ENCODE assay signal across 29 cellular contexts in the genomic region with DNA sequence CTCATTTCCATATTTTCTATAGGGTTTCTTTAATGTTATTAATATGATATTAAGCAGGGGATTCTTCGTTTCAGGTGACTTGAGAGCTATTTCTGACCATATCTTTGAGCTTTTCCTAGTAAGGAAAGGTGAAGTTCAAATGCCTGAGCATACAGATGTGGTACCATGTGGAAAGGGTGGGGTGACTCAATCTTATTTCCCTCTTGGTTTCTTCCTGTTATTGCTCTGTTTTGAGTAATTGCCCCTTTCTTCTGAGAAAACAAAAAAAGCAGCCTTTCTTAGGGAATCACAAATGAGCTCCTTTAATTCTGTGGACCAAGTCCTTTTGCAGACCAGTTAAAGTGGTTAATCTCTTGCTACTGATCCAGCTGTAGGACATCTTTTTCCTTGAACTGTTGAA. TPM values are rescaled to one million over a fixed set of nuclear protein-coding genes. Genes with fewer than 3 reads are reported as not detected.
DNase-seq lines count a peak whose midpoint lies in the region; ATAC-seq, FAIRE-seq and TF ChIP-seq lines count a peak whose summit lies in the region.
"Had no signal": no experiment of that assay in that cellular context is flagged by ENCODE, and none has a peak within 500 bp of the region (broad histone marks: within the 10 kb centered on the region; RNA-seq: fewer than 3 reads in every experiment).

No MANE protein-coding gene starts in this region.

- no peak overlapping the region for H3K4me3 Mint-ChIP-seq in activated CD8-positive, alpha-beta memory T cell treated with anti-CD3 and anti-CD28 coated beads, Interleukin-2, amount 10 ng/mL, durations not matched to agents 7 days and 5 days
- H3K4me3 Mint-ChIP-seq: activated T-cell treated with anti-CD3 and anti-CD28 coated beads, Interleukin-2, amount 50 U/mL, for 72 hours; CD14-positive monocyte; dendritic cell treated with granulocyte-macrophage colony-stimulating factor and Interleukin-4, amounts not matched to agents 40 ng/mL and 50 ng/mL, for 4 days; nephron; T-helper 2 cell treated with Interferon-gamma antibody and Interleukin-4, amounts not matched to agents 5 μg/mL and 100 μg/mL, for 36 hours had no signal

- H3K9me3 Mint-ChIP-seq in activated CD8-positive, alpha-beta memory T cell treated with anti-CD3 and anti-CD28 coated beads, Interleukin-2, amount 10 ng/mL, durations not matched to agents 7 days and 5 days (ENCODE audit: low read depth): no peaks in the 10 kb centered on the region
- H3K9me3 Mint-ChIP-seq: activated T-cell treated with anti-CD3 and anti-CD28 coated beads, Interleukin-2, amount 50 U/mL, for 72 hours; dendritic cell treated with granulocyte-macrophage colony-stimulating factor and Interleukin-4, amounts not matched to agents 40 ng/mL and 50 ng/mL, for 4 days; nephron; T-helper 2 cell treated with Interferon-gamma antibody and Interleukin-4, amounts not matched to agents 5 μg/mL and 100 μg/mL, for 36 hours had no signal

- CTCF ChIA-PET in IMR-90 (lab: Yijun Ruan, JAX): no interaction called here
- CTCF ChIA-PET in activated CD8-positive, alpha-beta memory T cell treated with anti-CD3 and anti-CD28 coated beads, Interleukin-2, amount 10 ng/mL, durations not matched to agents 7 days and 5 days (lab: Charles Lee): interaction anchor here (1.4 kb wide), 2 partner anchors 41 to 233 kb away, joined by 3 to 5 read pairs; a partner anchor contains a TSS

- peak overlapping the region; percentile 50 for H3K27ac ChIP-seq in IMR-90 (ENCODE audit: insufficient read depth, low read length)
- peak overlapping the region; percentile 74 for H3K27ac ChIP-seq in foreskin keratinocyte
- no peak overlapping the region for H3K27ac ChIP-seq in substantia nigra (ENCODE audit: low read depth, low read length, poor library complexity, severe bottlenecking)
- H3K27ac ChIP-seq: cardiac muscle cell, sigmoid colon had no signal

- dilution Hi-C loops in IMR-90 (cut with HindIII; ENCODE audit: low sequenced_read_pairs, unreplicated experiment): no loop called here

- H2BK120ac ChIP-seq in IMR-90 (ENCODE audit: low read depth, low read length): peak overlapping the region; percentile 98

- no peak overlapping the region for H3K4me2 ChIP-seq in IMR-90 (ENCODE audit: low read depth, low read length)

- no TSS peak for BruUV-seq in IMR-90 (replicated peaks; lab: Mats Ljungman, UMichigan)

- 0 out of 2 replicates have a peak overlapping the region, but pooled peaks have one; percentile 35 for H2AK5ac ChIP-seq in IMR-90 (ENCODE audit: low read depth, low read length)

- H3K27ac Mint-ChIP-seq in activated CD8-positive, alpha-beta memory T cell treated with anti-CD3 and anti-CD28 coated beads, Interleukin-2, amount 10 ng/mL, durations not matched to agents 7 days and 5 days: no peak overlapping the region
- H3K27ac Mint-ChIP-seq: activated T-cell treated with anti-CD3 and anti-CD28 coated beads, Interleukin-2, amount 50 U/mL, for 72 hours; CD14-positive monocyte; dendritic cell treated with granulocyte-macrophage colony-stimulating factor and Interleukin-4, amounts not matched to agents 40 ng/mL and 50 ng/mL, for 4 days; nephron; T-helper 2 cell treated with Interferon-gamma antibody and Interleukin-4, amounts not matched to agents 5 μg/mL and 100 μg/mL, for 36 hours had no signal

- H2AFZ ChIP-seq in IMR-90 (replicated peaks; ENCODE audit: low read length, poor library complexity): no peak overlapping the region

- peak overlapping the region; percentile 100 for H3K18ac ChIP-seq in IMR-90 (ENCODE audit: low read depth, low read length)

- peaks cover 0 to 3% of the 10 kb centered on the region in 2 experiments; a peak in 1 of 4 replicates for H3K79me1 ChIP-seq in IMR-90 (ENCODE audit: low read depth in 1 of 2, low read length in 2 of 2)

- peak overlapping the region; percentile 97 for H2BK20ac ChIP-seq in IMR-90 (ENCODE audit: low read depth, low read length)

- H3K14ac ChIP-seq in IMR-90 (replicated peaks; ENCODE audit: low read depth, low read length): peak overlapping the region; percentile 97

- no peak overlapping the region; the same call in 1 of the 2 replicates for H3K56ac ChIP-seq in IMR-90 (ENCODE audit: extremely low read depth, insufficient read depth, low read length)

- peak overlapping the region; percentile 98 for H4K91ac ChIP-seq in IMR-90 (ENCODE audit: insufficient read depth, low read depth, low read length)

- H2BK15ac ChIP-seq in IMR-90 (ENCODE audit: low read depth, low read length): peak overlapping the region; percentile 100

- H3K9me1 ChIP-seq in IMR-90 (ENCODE audit: insufficient read depth, low read length): peaks cover 4% of the 10 kb centered on the region; the same call in 1 of the 2 replicates

- FAIRE-seq in bronchial epithelial cell (lab: Jason Lieb, UNC): no peak

- H4K8ac ChIP-seq in IMR-90 (ENCODE audit: low read depth in 2 of 2, low read length in 2 of 2): peak overlapping the region; percentile 96 to 98

- peaks cover 11% of the 10 kb centered on the region for H3K4me1 Mint-ChIP-seq in activated CD8-positive, alpha-beta memory T cell treated with anti-CD3 and anti-CD28 coated beads, Interleukin-2, amount 10 ng/mL, durations not matched to agents 7 days and 5 days
- H3K4me1 Mint-ChIP-seq: nephron had no signal

- H3K36me3 ChIP-seq in IMR-90 (ENCODE audit: control insufficient read depth, insufficient read depth, low read length) (no peaks in the 10 kb centered on the region), bronchial epithelial cell (ENCODE audit: control insufficient read depth, insufficient read depth, low read length) (no peaks in the 10 kb centered on the region)
- H3K36me3 ChIP-seq: cardiac muscle cell, HAP-1, sigmoid colon had no signal

- peak overlapping the region; percentile 88; the same call in 1 of the 2 replicates for H3K4ac ChIP-seq in IMR-90 (ENCODE audit: low read depth, low read length)

- H3K4me1 ChIP-seq in IMR-90 (ENCODE audit: control insufficient read depth, insufficient read depth, low read length): peaks cover 13% of the 10 kb centered on the region
- peaks cover 39% of the 10 kb centered on the region for H3K4me1 ChIP-seq in foreskin keratinocyte
- H3K4me1 ChIP-seq: sigmoid colon had no signal

- peak overlapping the region; percentile 100 for H2BK5ac ChIP-seq in IMR-90 (ENCODE audit: low read depth, low read length, poor library complexity, severe bottlenecking)

- ATAC-seq in IMR-90 (ENCODE audit: low read depth): no peak
- ATAC-seq in foreskin keratinocyte: no peak
- no peak for ATAC-seq in activated CD8-positive, alpha-beta memory T cell treated with anti-CD3 and anti-CD28 coated beads, Interleukin-2, amount 10 ng/mL, durations not matched to agents 7 days and 5 days
- ATAC-seq: activated T-cell treated with anti-CD3 and anti-CD28 coated beads, Interleukin-2, amount 50 U/mL, for 72 hours had no signal

- no peak overlapping the region for H2AK9ac ChIP-seq in IMR-90 (replicated peaks; ENCODE audit: low read depth, low read length, poor library complexity)

- no peak for TF ChIP-seq CTCF in IMR-90 (conservative IDR thresholded peaks at IDR 0.05; ENCODE audit: low read depth, low read length)
- TF ChIP-seq CTCF in bronchial epithelial cell (IDR thresholded peaks at IDR 0.05; ENCODE audit: insufficient read depth, low read length, severe bottlenecking): no peak
- no peak for TF ChIP-seq CTCF in foreskin keratinocyte (conservative IDR thresholded peaks at IDR 0.05)

- DNase-seq in ELR (ENCODE audit: low read depth) (peak; percentile 57), IMR-90 (peak; percentile 25), bronchial epithelial cell (ENCODE audit: low read depth) (peak; percentile 40), foreskin keratinocyte (no peak), substantia nigra (lab: John Stamatoyannopoulos, UW) (no peak), SHP77 (lab: John Stamatoyannopoulos, UW) (no peak)
- no peak for DNase-seq in stimulated activated CD8-positive, alpha-beta memory T cell treated with anti-CD3 and anti-CD28 coated beads, Interleukin-4, amount 100 ng/mL, for 48 hours
- no peak for DNase-seq in activated CD8-positive, alpha-beta memory T cell treated with anti-CD3 and anti-CD28 coated beads, Interleukin-2, amount 10 ng/mL, durations not matched to agents 7 days and 5 days
- DNase-seq: activated CD4-positive, alpha-beta T cell treated with anti-CD3 and anti-CD28 coated beads for 4 hours; activated naive CD4-positive, alpha-beta T cell; activated T-cell treated with anti-CD3 and anti-CD28 coated beads, Interleukin-2, amount 50 U/mL, for 72 hours; amniotic stem cell; DMS79; head of caudate nucleus; KBM-7; MV-4-11; NCI-H1436 treated with DMSO at 0.1 percent for 48 hours; NCI-H2107; NCI-H446 treated with DMSO at 0.1 percent for 48 hours; posterior cingulate gyrus; Right ventricle myocardium superior; sigmoid colon; stimulated activated naive CD4-positive, alpha-beta T cell had no signal

- no peak overlapping the region for H3K4me3 ChIP-seq in IMR-90 (ENCODE audit: insufficient read depth, low read depth, low read length)
- H3K4me3 ChIP-seq in bronchial epithelial cell (ENCODE audit: low read depth, low read length): no peak overlapping the region
- H3K4me3 ChIP-seq: cardiac muscle cell, HAP-1, sigmoid colon had no signal

- no peaks in the 10 kb centered on the region for H3K36me3 Mint-ChIP-seq in activated CD8-positive, alpha-beta memory T cell treated with anti-CD3 and anti-CD28 coated beads, Interleukin-2, amount 10 ng/mL, durations not matched to agents 7 days and 5 days

- H3K27me3 Mint-ChIP-seq in activated CD8-positive, alpha-beta memory T cell treated with anti-CD3 and anti-CD28 coated beads, Interleukin-2, amount 10 ng/mL, durations not matched to agents 7 days and 5 days: no peaks in the 10 kb centered on the region
- H3K27me3 Mint-ChIP-seq: dendritic cell treated with granulocyte-macrophage colony-stimulating factor and Interleukin-4, amounts not matched to agents 40 ng/mL and 50 ng/mL, for 4 days had no signal

- POLR2A ChIA-PET in IMR-90 (lab: Charles Lee; ENCODE audit: unreplicated experiment): no interaction called here

- TF ChIP-seq RAD21 in IMR-90 (IDR thresholded peaks at IDR 0.05; ENCODE audit: low read length): no peak

- H3K27me3 ChIP-seq in IMR-90 (ENCODE audit: control insufficient read depth, insufficient read depth, low read length): no peaks in the 10 kb centered on the region
- no peaks in the 10 kb centered on the region for H3K27me3 ChIP-seq in bronchial epithelial cell (ENCODE audit: control insufficient read depth, insufficient read depth, low read length)
- no peaks in the 10 kb centered on the region for H3K27me3 ChIP-seq in foreskin keratinocyte
- H3K27me3 ChIP-seq: cardiac muscle cell, sigmoid colon had no signal

- peak overlapping the region; percentile 86 for H3K23ac ChIP-seq in IMR-90 (ENCODE audit: low read depth, low read length)

- H3K9ac ChIP-seq in IMR-90 (ENCODE audit: low read depth, low read length): no peak overlapping the region

- peak overlapping the region; percentile 94 for H4K5ac ChIP-seq in IMR-90 (ENCODE audit: low read depth, low read length)

- no peaks in the 10 kb centered on the region for H4K20me1 ChIP-seq in IMR-90 (ENCODE audit: insufficient read depth, low read length)

- H3K9me3 ChIP-seq in IMR-90 (ENCODE audit: control insufficient read depth, insufficient read depth, low read length): no peaks in the 10 kb centered on the region
- H3K9me3 ChIP-seq: HAP-1, sigmoid colon had no signal

- intact Hi-C loops in IMR-90 (cut with micrococcal nuclease): loop anchor here (5.0 kb wide), 1 partner anchor 366 kb away; no protein-coding TSS in a partner anchor

- no peak for TF ChIP-seq POLR2A in IMR-90 (IDR thresholded peaks at IDR 0.05; ENCODE audit: low read depth, low read length)

- in situ Hi-C loops in IMR-90 (cut with MboI; ENCODE audit: low sequenced_read_pairs): no loop called here

- no CpG with 5 or more reads among the region's 1 CpG for WGBS in IMR-90 (ENCODE audit: extremely low coverage in 2 of 2, insufficient read length in 1 of 2), 2 experiments

RNA-seq across cellular contexts. Expression of a gene that starts 41.0 kb away (rescaled TPM):
- total RNA-seq in IMR-90 (2012; rRNA removed) (35.8 and 38.5 TPM in 2 replicates), bronchial epithelial cell (71.3 and 111 TPM in 2 replicates), foreskin keratinocyte (12.0 and 16.5 TPM in 2 replicates)
- polyA plus RNA-seq in IMR-90 (2012; rRNA removed) (24.7 and 26.3 TPM in 2 replicates), foreskin keratinocyte (6.5 and 8.9 TPM in 2 replicates)
- 21.4 and 27.6 TPM in 2 replicates for polyA plus RNA-seq in IMR-90 (2012; cell fraction: cytosol; rRNA removed)
- polyA plus RNA-seq in IMR-90 (2012; cell fraction: nucleus; rRNA removed; ENCODE audit: low replicate concordance): 9.2 and 18.4 TPM in 2 replicates
- total RNA-seq in activated CD8-positive, alpha-beta memory T cell treated with anti-CD3 and anti-CD28 coated beads, Interleukin-2, amount 10 ng/mL, durations not matched to agents 7 days and 5 days: 10 to 100 TPM; 15.6 to 18.2 TPM

Comparison
In these comparisons a context has a peak if more than half of its experiments do, and no peak if none do; other contexts are left out.
1. DNase-seq: peak in ELR (single experiment), IMR-90 (single experiment) and bronchial epithelial cell (single experiment); none in foreskin keratinocyte (0 of 2), stimulated activated CD8-positive, alpha-beta memory T cell treated with anti-CD3 and anti-CD28 coated beads, Interleukin-4, amount 100 ng/mL, for 48 hours (single experiment), activated CD8-positive, alpha-beta memory T cell treated with anti-CD3 and anti-CD28 coated beads, Interleukin-2, amount 10 ng/mL, durations not matched to agents 7 days and 5 days (single experiment), substantia nigra (0 of 49) and SHP77 (0 of 2).